In genomic region chr14:56333361-56334279, GRCh38 we compare ENCODE assay signal across 9 cellular contexts.
DNase-seq lines count a peak whose midpoint lies in the region; ATAC-seq and TF ChIP-seq lines count a peak whose summit lies in the region.
"Had no signal": no experiment of that assay in that cellular context is flagged by ENCODE, and none has a peak within 500 bp of the region (broad histone marks: within the 10 kb centered on the region; RNA-seq: fewer than 3 reads in every experiment).

No MANE protein-coding gene starts in this region.

- no peaks in the 10 kb centered on the region for H3K9me3 Mint-ChIP-seq in activated naive CD8-positive, alpha-beta T cell treated with anti-CD3 and anti-CD28 coated beads, Interleukin-2, amount 10 ng/mL, durations not matched to agents 7 days and 5 days
- no peaks in the 10 kb centered on the region for H3K9me3 Mint-ChIP-seq in activated naive CD8-positive, alpha-beta T cell treated with anti-CD3 and anti-CD28 coated beads for 36 hours
- H3K9me3 Mint-ChIP-seq: nephron had no signal

- no peaks in the 10 kb centered on the region for H3K27me3 Mint-ChIP-seq in activated naive CD8-positive, alpha-beta T cell treated with anti-CD3 and anti-CD28 coated beads, Interleukin-2, amount 10 ng/mL, durations not matched to agents 7 days and 5 days
- H3K27me3 Mint-ChIP-seq in activated naive CD8-positive, alpha-beta T cell treated with anti-CD3 and anti-CD28 coated beads for 36 hours, result no peaks in the 10 kb centered on the region

- H3K4me3 ChIP-seq in Panc1 (ENCODE audit: low read depth in 2 of 2, low read length in 2 of 2) (no peak overlapping the region), foreskin fibroblast (ENCODE audit: low read depth in 1 of 2, low read length in 2 of 2) (no peak overlapping the region), upper lobe of right lung (no peak overlapping the region)

- TF ChIP-seq CTCF in Panc1 (IDR thresholded peaks at IDR 0.05) (no peak), foreskin fibroblast (IDR thresholded peaks at IDR 0.05; ENCODE audit: low read depth, low read length) (no peak), upper lobe of right lung (IDR thresholded peaks at IDR 0.05) (no peak)

- in situ Hi-C loops in Panc1 (cut with HindIII; ENCODE audit: low pct_unique_long_range_greater_than_20kb, low sequenced_read_pairs), result no loop called here

- H3K9me3 ChIP-seq in Panc1 (ENCODE audit: control insufficient read depth, insufficient read depth, low read depth, low read length) (no peaks in the 10 kb centered on the region), upper lobe of right lung (no peaks in the 10 kb centered on the region)

- no peak overlapping the region for H3K4me3 Mint-ChIP-seq in activated naive CD8-positive, alpha-beta T cell treated with anti-CD3 and anti-CD28 coated beads, Interleukin-2, amount 10 ng/mL, durations not matched to agents 7 days and 5 days
- no peak overlapping the region for H3K4me3 Mint-ChIP-seq in activated naive CD8-positive, alpha-beta T cell treated with anti-CD3 and anti-CD28 coated beads for 36 hours
- H3K4me3 Mint-ChIP-seq: nephron had no signal

- CTCF ChIA-PET in Panc1 (lab: Charles Lee), result no interaction called here

- no peak for DNase-seq in activated naive CD8-positive, alpha-beta T cell treated with anti-CD3 and anti-CD28 coated beads, Interleukin-2, amount 10 ng/mL, durations not matched to agents 7 days and 5 days
- DNase-seq in activated naive CD8-positive, alpha-beta T cell treated with anti-CD3 and anti-CD28 coated beads for 36 hours, result no peak
- no peak for DNase-seq in Panc1 (ENCODE audit: low read depth, low spot score)
- peak; percentile 80 to 89 for DNase-seq in foreskin fibroblast
- DNase-seq in upper lobe of right lung, result no peak
- no peak for DNase-seq in KG1 (lab: John Stamatoyannopoulos, UW)
- no peak for DNase-seq in effector CD8-positive, alpha-beta T cell (lab: John Stamatoyannopoulos, UW)
- no peak for DNase-seq in SK-N-DZ (ENCODE audit: low spot score)

- H3K27ac Mint-ChIP-seq in activated naive CD8-positive, alpha-beta T cell treated with anti-CD3 and anti-CD28 coated beads, Interleukin-2, amount 10 ng/mL, durations not matched to agents 7 days and 5 days, result peak overlapping the region; percentile 35
- no peak overlapping the region for H3K27ac Mint-ChIP-seq in activated naive CD8-positive, alpha-beta T cell treated with anti-CD3 and anti-CD28 coated beads for 36 hours
- H3K27ac Mint-ChIP-seq: nephron had no signal

- H3K27ac ChIP-seq in Panc1 (ENCODE audit: low read length) (no peak overlapping the region), upper lobe of right lung (peak overlapping the region; percentile 6)

- intact Hi-C loops in Panc1 (cut with micrococcal nuclease; ENCODE audit: unreplicated experiment), result no loop called here
- intact Hi-C loops in upper lobe of right lung (cut with DNase I), result no loop called here

- H3K4me1 Mint-ChIP-seq in activated naive CD8-positive, alpha-beta T cell treated with anti-CD3 and anti-CD28 coated beads, Interleukin-2, amount 10 ng/mL, durations not matched to agents 7 days and 5 days, result peaks cover 6% of the 10 kb centered on the region
- H3K4me1 Mint-ChIP-seq in activated naive CD8-positive, alpha-beta T cell treated with anti-CD3 and anti-CD28 coated beads for 36 hours, result peaks cover 11% of the 10 kb centered on the region
- H3K4me1 Mint-ChIP-seq: nephron had no signal

- H3K36me3 Mint-ChIP-seq in activated naive CD8-positive, alpha-beta T cell treated with anti-CD3 and anti-CD28 coated beads, Interleukin-2, amount 10 ng/mL, durations not matched to agents 7 days and 5 days, result no peaks in the 10 kb centered on the region
- no peaks in the 10 kb centered on the region for H3K36me3 Mint-ChIP-seq in activated naive CD8-positive, alpha-beta T cell treated with anti-CD3 and anti-CD28 coated beads for 36 hours

- BruUV-seq in Panc1 (replicated peaks; lab: Mats Ljungman, UMichigan), result no TSS peak

- H3K36me3 ChIP-seq in Panc1 (ENCODE audit: control insufficient read depth, insufficient read depth, low read length) (no peaks in the 10 kb centered on the region), upper lobe of right lung (no peaks in the 10 kb centered on the region)

- H3K27me3 ChIP-seq in Panc1 (ENCODE audit: control insufficient read depth, insufficient read depth, low read length), result no peaks in the 10 kb centered on the region
- no peaks in the 10 kb centered on the region for H3K27me3 ChIP-seq in upper lobe of right lung

- H3K4me1 ChIP-seq in Panc1 (ENCODE audit: control insufficient read depth, insufficient read depth, low read length) (no peaks in the 10 kb centered on the region), upper lobe of right lung (peaks cover 4% of the 10 kb centered on the region)

- no peak for ATAC-seq in activated naive CD8-positive, alpha-beta T cell treated with anti-CD3 and anti-CD28 coated beads, Interleukin-2, amount 10 ng/mL, durations not matched to agents 7 days and 5 days (ENCODE audit: low read depth)
- ATAC-seq in Panc1 (peak; percentile 89), upper lobe of right lung (peak; percentile 81)

- POLR2A ChIA-PET in activated naive CD8-positive, alpha-beta T cell treated with anti-CD3 and anti-CD28 coated beads, Interleukin-2, amount 10 ng/mL, durations not matched to agents 7 days and 5 days (lab: Charles Lee), result no interaction called here
- POLR2A ChIA-PET in Panc1 (lab: Charles Lee), result no interaction called here

Comparison
In these comparisons a context has a peak if more than half of its experiments do, and no peak if none do; other contexts are left out.
1. DNase-seq: peak in foreskin fibroblast (2 of 2); none in activated naive CD8-positive, alpha-beta T cell treated with anti-CD3 and anti-CD28 coated beads, Interleukin-2, amount 10 ng/mL, durations not matched to agents 7 days and 5 days (single experiment), activated naive CD8-positive, alpha-beta T cell treated with anti-CD3 and anti-CD28 coated beads for 36 hours (single experiment), Panc1 (single experiment), upper lobe of right lung (single experiment), KG1 (single experiment), effector CD8-positive, alpha-beta T cell (single experiment) and SK-N-DZ (single experiment).